1 cellular context compared by ENCODE assay signal in the genomic region with DNA sequence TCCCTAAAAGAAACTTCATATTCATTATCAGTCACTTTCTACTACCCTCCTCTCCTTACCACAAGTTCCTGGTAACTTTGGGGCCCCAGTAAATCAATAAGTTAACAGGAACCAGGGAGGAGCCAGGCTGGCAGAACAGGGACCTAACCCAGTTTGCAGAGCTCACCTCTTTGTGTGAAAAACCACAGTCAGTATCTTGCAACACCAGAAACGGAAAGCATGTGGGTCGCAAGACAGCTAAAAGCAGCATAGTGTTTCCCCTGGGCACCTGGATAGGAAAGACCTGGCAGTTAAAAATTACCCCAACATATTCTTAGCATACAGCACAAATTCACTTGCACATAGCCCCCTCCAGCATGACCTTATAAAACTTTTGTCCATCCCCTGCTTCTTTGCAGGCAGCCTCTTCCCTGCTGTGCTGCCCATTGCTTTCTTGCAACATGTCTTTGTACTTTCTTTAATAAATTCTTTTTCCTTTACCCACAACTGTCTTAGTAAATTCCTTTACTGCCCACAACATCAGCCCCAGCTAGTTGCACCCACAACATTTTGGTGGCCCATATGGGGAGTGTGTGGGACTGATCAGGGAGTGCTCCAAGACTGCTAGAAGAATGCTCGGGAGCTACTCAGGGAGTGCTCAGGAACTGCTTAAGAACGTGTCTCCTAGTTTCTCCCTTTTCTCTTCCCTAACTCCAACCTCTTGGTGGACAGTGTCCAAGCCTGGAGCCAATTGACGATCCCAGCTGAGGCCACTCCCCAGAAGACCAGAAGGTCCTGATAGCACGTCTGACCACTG.
TF ChIP-seq lines count a peak whose summit lies in the region.

No MANE protein-coding gene starts in this region.

TF ChIP-seq in HepG2, 621 proteins besides CTCF, POLR2A, EP300 and RAD21 (continued from another document):
- TF ChIP-seq, protein P1, sequence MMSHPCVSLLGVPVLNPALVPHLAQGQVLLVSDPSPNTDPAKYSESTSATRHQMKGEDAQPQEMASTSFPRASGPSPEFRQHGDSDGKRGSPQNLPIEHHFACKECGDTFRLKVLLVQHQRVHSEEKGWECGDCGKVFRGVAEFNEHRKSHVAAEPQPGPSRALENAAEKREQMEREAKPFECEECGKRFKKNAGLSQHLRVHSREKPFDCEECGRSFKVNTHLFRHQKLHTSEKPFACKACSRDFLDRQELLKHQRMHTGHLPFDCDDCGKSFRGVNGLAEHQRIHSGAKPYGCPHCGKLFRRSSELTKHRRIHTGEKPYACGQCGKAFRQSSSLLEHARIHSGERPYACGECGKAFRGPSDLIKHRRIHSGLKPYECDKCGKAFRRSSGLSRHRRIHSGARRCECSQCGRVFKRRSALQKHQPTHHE (CRISPR knock-in tag; IDR thresholded peaks at IDR 0.05; ENCODE audit: borderline replicate concordance), result no peak
